8 cellular contexts compared by ENCODE assay signal in the genomic region with DNA sequence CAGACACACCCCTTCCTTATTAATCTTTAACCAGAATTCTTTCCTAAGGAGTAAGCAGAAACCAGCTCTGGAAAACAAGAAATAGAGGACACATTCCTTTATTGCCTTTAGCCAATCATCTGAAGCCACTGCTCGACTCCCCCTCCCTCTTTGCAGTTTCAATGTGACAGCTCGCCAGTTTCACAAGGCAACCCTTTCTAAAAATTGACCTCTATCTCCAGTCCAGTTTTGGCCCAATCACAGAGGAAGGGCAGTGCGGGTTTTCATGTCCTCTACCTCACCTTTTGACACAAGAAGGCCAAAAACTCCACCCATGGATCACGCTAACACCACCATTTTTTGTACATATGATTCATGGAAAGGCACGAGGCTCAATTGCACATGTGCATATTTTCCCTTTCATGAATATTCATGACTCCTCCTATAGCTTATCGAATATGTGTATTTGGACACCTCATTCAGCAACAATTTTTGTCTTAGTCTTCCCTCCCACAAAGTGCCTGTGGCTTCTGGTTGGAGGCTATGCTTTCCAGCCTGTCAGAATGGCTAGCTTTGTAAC. TPM values are rescaled to one million over a fixed set of nuclear protein-coding genes. Genes with fewer than 3 reads are reported as not detected.
A peak's percentile ranks its signal among the peaks of the same experiment; 100 is the strongest.
DNase-seq lines count a peak whose midpoint lies in the region; FAIRE-seq and TF ChIP-seq lines count a peak whose summit lies in the region.

No MANE protein-coding gene starts in this region.

- TF ChIP-seq CTCF in endodermal cell (conservative IDR thresholded peaks at IDR 0.05) (no peak), neural crest cell (conservative IDR thresholded peaks at IDR 0.05) (no peak)

- no peak overlapping the region for H3K4me3 ChIP-seq in endodermal cell (ENCODE audit: low read length)

- WGBS in endodermal cell (ENCODE audit: insufficient coverage in 1 of 2, insufficient read length in 1 of 2), 2 experiments, result 73 to 85% methylated on average over 5 to 6 of the region's 6 CpGs

- intact Hi-C loops in head of caudate nucleus (cut with DNase I), result no loop called here

- H3K36me3 Mint-ChIP-seq in endodermal cell (ENCODE audit: low read depth) (no peaks in the 10 kb centered on the region), neural crest cell (ENCODE audit: low read depth) (no peaks in the 10 kb centered on the region)

- peaks cover 22% of the 10 kb centered on the region for H3K4me1 ChIP-seq in endodermal cell (ENCODE audit: control insufficient read depth, insufficient read depth, low read length)

- no peak for DNase-seq in GM18507 (ENCODE audit: extremely low spot score, insufficient read length, low read depth)
- DNase-seq in HuH-7.5 (ENCODE audit: low spot score), result peak; percentile 10
- DNase-seq in endodermal cell, result no peak
- no peak for DNase-seq in neural crest cell (ENCODE audit: low read depth, low spot score)
- no peak for DNase-seq in head of caudate nucleus
- no peak for DNase-seq in medulla oblongata (ENCODE audit: extremely low spot score)
- DNase-seq in activated naive CD4-positive, alpha-beta T cell treated with anti-CD3 and anti-CD28 coated beads, Interleukin-2, amount 50 U/mL, for 16 hours, result no peak
- no peak for DNase-seq in SKM-1 treated with dmso at 0.1 percent for 144 hours (lab: John Stamatoyannopoulos, UW; ENCODE audit: unreplicated experiment)

- H3K4me3 Mint-ChIP-seq in endodermal cell, result no peak overlapping the region
- peak overlapping the region; percentile 14 for H3K4me3 Mint-ChIP-seq in neural crest cell

- H3K9ac ChIP-seq in endodermal cell (ENCODE audit: extremely low read depth, low read length, poor library complexity, severe bottlenecking), result no peak overlapping the region

- H3K27me3 Mint-ChIP-seq in endodermal cell (ENCODE audit: insufficient read depth), result no peaks in the 10 kb centered on the region
- H3K27me3 Mint-ChIP-seq in neural crest cell (ENCODE audit: low read depth), result no peaks in the 10 kb centered on the region

- peak overlapping the region; percentile 71 for H3K27ac ChIP-seq in endodermal cell (ENCODE audit: low read depth, low read length)

- no peaks in the 10 kb centered on the region for H3K27me3 ChIP-seq in endodermal cell (ENCODE audit: control insufficient read depth, insufficient read depth, low read length, poor library complexity, severe bottlenecking)

- peaks cover 5% of the 10 kb centered on the region for H3K9me3 ChIP-seq in endodermal cell (ENCODE audit: control insufficient read depth, low read length)

- H3K9me3 Mint-ChIP-seq in endodermal cell, result peaks cover 8% of the 10 kb centered on the region
- H3K9me3 Mint-ChIP-seq in neural crest cell, result no peaks in the 10 kb centered on the region

- H3K36me3 ChIP-seq in endodermal cell (ENCODE audit: control insufficient read depth, insufficient read depth, low read length), result no peaks in the 10 kb centered on the region

- H3K27ac Mint-ChIP-seq in endodermal cell (peak overlapping the region; percentile 83), neural crest cell (ENCODE audit: unreplicated experiment) (peak overlapping the region; percentile 63)

- FAIRE-seq in GM18507 (lab: Jason Lieb, UNC), result peak; percentile 85

- H3K4me1 Mint-ChIP-seq in endodermal cell (peaks cover 52% of the 10 kb centered on the region), neural crest cell (peaks cover 64% of the 10 kb centered on the region)

RNA-seq across cellular contexts. Expression of gene IFIT3, which starts 24.3 kb away (rescaled TPM):
- total RNA-seq in endodermal cell, result under 1 TPM in 1 of 2 donors, not detected in 1; 0.42 TPM
- polyA plus RNA-seq in endodermal cell (2013, experiment 1 of 2), result 0.61 TPM
- polyA plus RNA-seq in endodermal cell (2013, experiment 2 of 2), result 0.41 TPM
- total RNA-seq in neural crest cell, result 1.3 and 1.8 TPM in 2 replicates

RNA-seq across cellular contexts. Expression of gene IFIT1B, which starts 25.7 kb away (rescaled TPM):
- total RNA-seq in endodermal cell (not detected), neural crest cell (not detected in 2 replicates)
- not detected for polyA plus RNA-seq in endodermal cell (2013, experiment 1 of 2)
- polyA plus RNA-seq in endodermal cell (2013, experiment 2 of 2), result not detected

RNA-seq across cellular contexts. Expression of gene IFIT1, which starts 40.3 kb away (rescaled TPM):
- total RNA-seq in endodermal cell, result under 1 TPM in 1 of 2 donors, not detected in 1; 0.59 TPM
- 7.4 TPM for polyA plus RNA-seq in endodermal cell (2013, experiment 1 of 2)
- polyA plus RNA-seq in endodermal cell (2013, experiment 2 of 2), result 7.7 TPM
- 2.2 and 2.4 TPM in 2 replicates for total RNA-seq in neural crest cell

RNA-seq across cellular contexts. Expression of gene IFIT2, which starts 50.3 kb away (rescaled TPM):
- total RNA-seq in endodermal cell (under 1 TPM in 1 of 2 donors, not detected in 1; 0.37 TPM), neural crest cell (0.09 and 0.12 TPM in 2 replicates)
- polyA plus RNA-seq in endodermal cell (2013, experiment 1 of 2), result 0.11 TPM
- 0.12 TPM for polyA plus RNA-seq in endodermal cell (2013, experiment 2 of 2)
